ENCODE assay signal across 15 cellular contexts in genomic region chrX:13196778-13197177, GRCh38.
DNase-seq lines count a peak whose midpoint lies in the region; ATAC-seq, FAIRE-seq and TF ChIP-seq lines count a peak whose summit lies in the region.
"Had no signal": no experiment of that assay in that cellular context is flagged by ENCODE, and none has a peak within 500 bp of the region (broad histone marks: within the 10 kb centered on the region; RNA-seq: fewer than 3 reads in every experiment).

No MANE protein-coding gene starts in this region.

- H2BK5ac ChIP-seq in H1 (ENCODE audit: low read depth, low read length) = no peak overlapping the region

- TF ChIP-seq CTCF in H1 (IDR thresholded peaks at IDR 0.05; ENCODE audit: control extremely low read depth in 1 of 3, insufficient read depth in 1 of 3, low read depth in 1 of 3, low read length in 3 of 3) (no peak), ovary (IDR thresholded peaks at IDR 0.05) (no peak)

- no peak for TF ChIP-seq RAD21 in H1 (IDR thresholded peaks at IDR 0.05 in 1 of 2, conservative IDR thresholded peaks at IDR 0.05 in 1 of 2; ENCODE audit: low read depth in 2 of 2, low read length in 2 of 2)

- no peaks in the 10 kb centered on the region for H3K79me2 ChIP-seq in H1 (ENCODE audit: control insufficient read depth in 1 of 2, insufficient read depth in 2 of 2, low read length in 2 of 2)

- H2BK12ac ChIP-seq in H1 (ENCODE audit: low read depth, low read length) = no peak overlapping the region

- H3K18ac ChIP-seq in H1 (ENCODE audit: extremely low read depth, low read length) = no peak overlapping the region

- H4K91ac ChIP-seq in H1 (replicated peaks; ENCODE audit: insufficient read length, low read length) = no peak overlapping the region

- H3K56ac ChIP-seq in H1 (replicated peaks; ENCODE audit: insufficient read length, low read depth, low read length) = no peak overlapping the region

- intact Hi-C loops in left colon (cut with DNase I, micrococcal nuclease) = no loop called here
- intact Hi-C loops in ovary (cut with DNase I) = no loop called here

- no peak for DNase-seq in H1 (ENCODE audit: low read depth in 1 of 2, low spot score in 2 of 2)
- no peak for DNase-seq in left colon
- DNase-seq in small intestine = no peak
- no peak for DNase-seq in ovary
- DNase-seq in H4 (ENCODE audit: low spot score) = no peak
- DNase-seq: C1 segment of cervical spinal cord; CD4-positive, alpha-beta memory T cell; COR-L47; DMS153; DND-41; HFFc6 had no signal

- TF ChIP-seq POLR2A in H1 (IDR thresholded peaks at IDR 0.05; ENCODE audit: control extremely low read depth in 1 of 2, low read depth in 2 of 2, low read length in 2 of 2) (no peak), ovary (IDR thresholded peaks at IDR 0.05) (no peak)

- H3K9me3 ChIP-seq in H1 (ENCODE audit: insufficient read depth in 2 of 2, low read depth in 1 of 2, low read length in 1 of 2) (no peaks in the 10 kb centered on the region), small intestine (ENCODE audit: control insufficient read depth, low read depth) (no peaks in the 10 kb centered on the region), ovary (no peaks in the 10 kb centered on the region)
- H3K9me3 ChIP-seq: HAP-1 had no signal

- H3K23ac ChIP-seq in H1 (ENCODE audit: insufficient read length) = no peak overlapping the region

- H3K4me1 ChIP-seq in H1 (replicated peaks in 1 of 4; ENCODE audit: control insufficient read depth in 3 of 4, insufficient read depth in 4 of 4, low read length in 3 of 4) = peaks cover 0 to 17% (median 7%) of the 10 kb centered on the region in 4 experiments; a peak in 4 of 7 replicates
- no peaks in the 10 kb centered on the region for H3K4me1 ChIP-seq in small intestine (ENCODE audit: control insufficient read depth in 2 of 2, insufficient read depth in 1 of 2, low read depth in 1 of 2, low read length in 1 of 2)
- H3K4me1 ChIP-seq in ovary (ENCODE audit: insufficient read depth) = no peaks in the 10 kb centered on the region

- H4K20me1 ChIP-seq in H1 (replicated peaks in 1 of 2; ENCODE audit: control insufficient read depth in 1 of 2, insufficient read depth in 2 of 2, low read length in 2 of 2) = no peaks in the 10 kb centered on the region

- H3K79me1 ChIP-seq in H1 (ENCODE audit: low read depth, low read length) = no peaks in the 10 kb centered on the region

- peak overlapping the region; percentile 86 for H4K5ac ChIP-seq in H1 (ENCODE audit: insufficient read length, low read depth, low read length)

- TF ChIP-seq EP300 in H1 (IDR thresholded peaks at IDR 0.05; ENCODE audit: borderline replicate concordance in 1 of 2, low read depth in 2 of 2, low read length in 2 of 2) (no peak), ovary (IDR thresholded peaks at IDR 0.05) (no peak)

- FAIRE-seq in H1 (lab: Jason Lieb, UNC) (no peak), small intestine (lab: Jason Lieb, UNC) (peak; percentile 5)
- FAIRE-seq: G401.6, H54 had no signal

- H3K9ac ChIP-seq in H1 (replicated peaks in 1 of 4; ENCODE audit: extremely low read depth in 1 of 4, low read depth in 3 of 4, low read length in 3 of 4) = no peak overlapping the region

- no peaks in the 10 kb centered on the region for H3K36me3 ChIP-seq in H1 (ENCODE audit: control insufficient read depth in 2 of 4, insufficient read depth in 4 of 4, low read length in 3 of 4)
- no peaks in the 10 kb centered on the region for H3K36me3 ChIP-seq in small intestine (ENCODE audit: control insufficient read depth in 2 of 2, insufficient read depth in 2 of 2, low read length in 2 of 2)
- H3K36me3 ChIP-seq in ovary = no peaks in the 10 kb centered on the region
- H3K36me3 ChIP-seq: HAP-1 had no signal

- no peak overlapping the region for H4K8ac ChIP-seq in H1 (ENCODE audit: extremely low read depth, insufficient read depth, low read length)

- H2AK5ac ChIP-seq in H1 (ENCODE audit: low read depth, low read length) = no peak overlapping the region

- H3K4ac ChIP-seq in H1 (replicated peaks; ENCODE audit: insufficient read length, low read depth, low read length) = no peak overlapping the region

- H3K4me3 ChIP-seq in H1 (ENCODE audit: extremely low read depth in 1 of 4, insufficient read depth in 2 of 4, low read depth in 3 of 4, low read length in 4 of 4) (no peak overlapping the region), small intestine (ENCODE audit: low read depth in 1 of 2, low read length in 2 of 2) (no peak overlapping the region), ovary (no peak overlapping the region)
- H3K4me3 ChIP-seq: HAP-1 had no signal

- peak; percentile 75 for ATAC-seq in left colon
- no peak for ATAC-seq in HG02571 (IDR thresholded peaks at IDR 0.05; ENCODE audit: unreplicated experiment)

- H2AFZ ChIP-seq in H1 (ENCODE audit: low read length) = no peak overlapping the region

- H2BK20ac ChIP-seq in H1 (ENCODE audit: low read length) = no peak overlapping the region

- H3K14ac ChIP-seq in H1 (ENCODE audit: insufficient read length) = no peak overlapping the region

- POLR2A ChIA-PET in H1 (lab: Charles Lee; ENCODE audit: partially characterized antibody) = interaction anchor here (1.4 kb wide), 1 partner anchor 45 kb away, joined by 4 read pairs; no protein-coding TSS in a partner anchor

- CTCF ChIA-PET in H1 (lab: Charles Lee; ENCODE audit: partially characterized antibody) = interaction anchor here (1.2 kb wide), 1 partner anchor 250 kb away, joined by 3 read pairs; no protein-coding TSS in a partner anchor

- no peaks in the 10 kb centered on the region for H3K23me2 ChIP-seq in H1 (ENCODE audit: low read depth, low read length)

- no peak overlapping the region for H3K4me2 ChIP-seq in H1 (ENCODE audit: insufficient read depth in 1 of 2, low read depth in 2 of 2, low read length in 2 of 2)

- no peak overlapping the region for H2BK15ac ChIP-seq in H1 (ENCODE audit: low read length)

- H2BK120ac ChIP-seq in H1 (replicated peaks; ENCODE audit: low read depth, low read length) = no peak overlapping the region

- 75% methylated on average over 2 of the region's 2 CpGs; no CpG with 5 or more reads in 1 of the 2 experiments for WGBS in H1 (ENCODE audit: extremely low coverage in 1 of 2, insufficient coverage in 1 of 2, insufficient read length in 1 of 2, insufficient replicate concordance in 2 of 2, low coverage in 1 of 2, low lambda C conversion rate in 2 of 2, missing lambda C conversion rate in 1 of 2), 2 experiments
- WGBS in small intestine, 3 donors = 19 to 72% (median 42%) methylated on average over 2 of the region's 2 CpGs
- WGBS in ovary, 3 donors = 84 to 89% (median 87%) methylated on average over 2 of the region's 2 CpGs

- H3K27me3 ChIP-seq in H1 (replicated peaks in 1 of 4; ENCODE audit: control insufficient read depth in 3 of 4, extremely low read depth in 1 of 4, insufficient read depth in 3 of 4, low read length in 3 of 4) (no peaks in the 10 kb centered on the region), small intestine (ENCODE audit: control insufficient read depth in 2 of 2, insufficient read depth in 2 of 2, low read length in 2 of 2) (no peaks in the 10 kb centered on the region), ovary (no peaks in the 10 kb centered on the region)

- no peak overlapping the region; the same call in 1 of the 2 replicates for H3K27ac ChIP-seq in H1 (ENCODE audit: low read depth, low read length)
- no peak overlapping the region for H3K27ac ChIP-seq in small intestine (ENCODE audit: low read depth in 1 of 2, low read length in 1 of 2)
- H3K27ac ChIP-seq in ovary = no peak overlapping the region

TF ChIP-seq in H1, 55 proteins besides CTCF, POLR2A, EP300 and RAD21 (continues in another document):
- TF ChIP-seq USF2 (IDR thresholded peaks at IDR 0.05; ENCODE audit: low read length) (no peak), ATF2 (IDR thresholded peaks at IDR 0.05; ENCODE audit: low read length) (no peak), SIX5 (IDR thresholded peaks at IDR 0.05; ENCODE audit: low read depth, low read length) (no peak), ASH2L (IDR thresholded peaks at IDR 0.05; ENCODE audit: low read length) (no peak), YY1 (IDR thresholded peaks at IDR 0.05; ENCODE audit: low read depth, low read length) (no peak)
